ENCODE assay signal across 1 cellular context in the genomic region with DNA sequence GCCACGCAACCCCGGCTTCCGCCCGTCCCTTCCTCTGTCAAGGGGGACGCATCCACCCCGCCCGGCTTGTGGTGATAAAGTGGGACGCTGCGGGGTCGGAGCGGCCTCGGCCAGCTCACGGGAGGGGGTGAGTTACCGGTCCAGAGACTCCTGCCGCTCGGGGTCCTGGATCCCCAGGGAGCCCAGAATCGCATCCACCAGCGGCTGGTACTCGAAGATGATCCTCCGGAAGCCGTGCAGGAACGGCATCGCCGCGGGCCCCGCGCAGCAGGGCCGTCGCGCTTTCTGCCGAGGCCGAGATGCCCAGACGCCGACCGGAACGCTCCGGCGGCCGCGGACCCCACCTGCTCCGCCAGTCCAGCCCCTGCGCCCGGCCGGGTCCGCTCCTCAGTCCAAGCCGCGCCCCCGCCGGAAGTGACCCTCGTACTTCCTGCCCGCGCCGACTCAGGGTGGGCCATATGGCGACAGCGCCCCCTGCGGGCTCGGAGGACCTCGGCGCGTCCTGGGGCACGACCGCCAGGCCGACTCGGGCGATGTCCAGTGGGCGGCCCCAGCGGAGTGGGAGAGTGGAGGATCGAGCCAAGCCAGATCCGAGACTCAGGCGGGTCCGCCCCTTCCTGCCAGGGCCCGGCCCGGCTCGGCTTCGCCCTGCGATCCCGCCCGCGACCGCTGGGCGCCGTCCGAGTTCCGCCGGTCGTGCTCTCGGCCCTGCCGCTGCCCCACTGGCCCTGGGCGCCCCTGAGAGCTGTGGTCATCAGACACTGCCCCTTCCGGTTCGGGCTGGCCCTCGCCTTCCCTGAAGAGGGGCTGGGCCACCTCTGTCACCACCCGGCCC.
TF ChIP-seq lines count a peak whose summit lies in the region.

A gene with protein sequence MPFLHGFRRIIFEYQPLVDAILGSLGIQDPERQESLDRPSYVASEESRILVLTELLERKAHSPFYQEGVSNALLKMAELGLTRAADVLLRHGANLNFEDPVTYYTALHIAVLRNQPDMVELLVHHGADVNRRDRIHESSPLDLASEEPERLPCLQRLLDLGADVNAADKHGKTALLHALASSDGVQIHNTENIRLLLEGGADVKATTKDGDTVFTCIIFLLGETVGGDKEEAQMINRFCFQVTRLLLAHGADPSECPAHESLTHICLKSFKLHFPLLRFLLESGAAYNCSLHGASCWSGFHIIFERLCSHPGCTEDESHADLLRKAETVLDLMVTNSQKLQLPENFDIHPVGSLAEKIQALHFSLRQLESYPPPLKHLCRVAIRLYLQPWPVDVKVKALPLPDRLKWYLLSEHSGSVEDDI (minus strand): TSS at position 401 of the 835 bp plus-strand sequence. CDS start 152 bp downstream, at position 249.

TF ChIP-seq in HEK293, 187 proteins besides CTCF, POLR2A, EP300 and RAD21 (continued from another document and continues in another):
- TF ChIP-seq ZNF558 (tag by site-specific recombination; IDR thresholded peaks at IDR 0.05) (no peak), ZNF449 (tag by site-specific recombination; IDR thresholded peaks at IDR 0.05) (peak; percentile 47; the same call in 1 of the 2 replicates), ZNF112 (tag by site-specific recombination; IDR thresholded peaks at IDR 0.05) (no peak), ZNF335 (tag by site-specific recombination; conservative IDR thresholded peaks at IDR 0.05) (no peak; the same call in 1 of the 2 replicates), GLIS2 (tag by site-specific recombination; IDR thresholded peaks at IDR 0.05) (peak; percentile 60; the same call in 1 of the 2 replicates), ZBTB49 (tag by site-specific recombination; IDR thresholded peaks at IDR 0.05; ENCODE audit: low read depth) (no peak), ZNF707 (tag by site-specific recombination; IDR thresholded peaks at IDR 0.05) (no peak), ZFP69B (tag by site-specific recombination; IDR thresholded peaks at IDR 0.05) (peak; percentile 88), ZNF621 (tag by site-specific recombination; IDR thresholded peaks at IDR 0.05) (no peak), ZFP3 (tag by site-specific recombination; IDR thresholded peaks at IDR 0.05; ENCODE audit: low read depth) (no peak), OSR2 (tag by site-specific recombination; IDR thresholded peaks at IDR 0.05) (0 out of 2 replicates have a peak, but pooled peaks have one; percentile 31), ZNF561 (tag by site-specific recombination; IDR thresholded peaks at IDR 0.05; ENCODE audit: borderline replicate concordance) (peak; percentile 96; the same call in 1 of the 2 replicates), ZNF394 (tag by site-specific recombination; IDR thresholded peaks at IDR 0.05; ENCODE audit: borderline replicate concordance) (peak; percentile 80), ZNF677 (tag by site-specific recombination; IDR thresholded peaks at IDR 0.05) (no peak), ZNF426 (tag by site-specific recombination; IDR thresholded peaks at IDR 0.05) (no peak), REST (tag by site-specific recombination; IDR thresholded peaks at IDR 0.05) (peak; percentile 57), SCRT1 (tag by site-specific recombination; IDR thresholded peaks at IDR 0.05; ENCODE audit: borderline replicate concordance) (no peak), ZNF488 (tag by site-specific recombination; IDR thresholded peaks at IDR 0.05) (no peak), ZNF223 (tag by site-specific recombination; IDR thresholded peaks at IDR 0.05) (no peak), ZBTB21 (tag by site-specific recombination; IDR thresholded peaks at IDR 0.05) (peak; percentile 32; the same call in 1 of the 2 replicates), PRDM4 (tag by site-specific recombination; IDR thresholded peaks at IDR 0.05) (no peak), ZNF202 (tag by site-specific recombination; IDR thresholded peaks at IDR 0.05; ENCODE audit: borderline replicate concordance) (no peak), KLF10 (tag by site-specific recombination; IDR thresholded peaks at IDR 0.05) (peak; percentile 92), ZNF155 (tag by site-specific recombination; IDR thresholded peaks at IDR 0.05) (no peak), KLF9 (tag by site-specific recombination; IDR thresholded peaks at IDR 0.05; ENCODE audit: low read depth) (peak; percentile 93), ZNF366 (tag by site-specific recombination; conservative IDR thresholded peaks at IDR 0.05) (no peak), TRIM28 (IDR thresholded peaks at IDR 0.05; ENCODE audit: borderline replicate concordance, low read length) (no peak), ZNF510 (tag by site-specific recombination; IDR thresholded peaks at IDR 0.05; ENCODE audit: insufficient replicate concordance) (no peak), ZNF76 (tag by site-specific recombination; IDR thresholded peaks at IDR 0.05; ENCODE audit: borderline replicate concordance, low read depth) (peak; percentile 79), BCL11A (tag by site-specific recombination; IDR thresholded peaks at IDR 0.05; ENCODE audit: low read depth) (peak; percentile 95), ZSCAN23 (tag by site-specific recombination; IDR thresholded peaks at IDR 0.05) (0 out of 2 replicates have a peak, but pooled peaks have one; percentile 33), IKZF3 (tag by site-specific recombination; IDR thresholded peaks at IDR 0.05) (peak; percentile 65), ZNF843 (tag by site-specific recombination; IDR thresholded peaks at IDR 0.05) (peak; percentile 75)
- TF ChIP-seq, protein P1, sequence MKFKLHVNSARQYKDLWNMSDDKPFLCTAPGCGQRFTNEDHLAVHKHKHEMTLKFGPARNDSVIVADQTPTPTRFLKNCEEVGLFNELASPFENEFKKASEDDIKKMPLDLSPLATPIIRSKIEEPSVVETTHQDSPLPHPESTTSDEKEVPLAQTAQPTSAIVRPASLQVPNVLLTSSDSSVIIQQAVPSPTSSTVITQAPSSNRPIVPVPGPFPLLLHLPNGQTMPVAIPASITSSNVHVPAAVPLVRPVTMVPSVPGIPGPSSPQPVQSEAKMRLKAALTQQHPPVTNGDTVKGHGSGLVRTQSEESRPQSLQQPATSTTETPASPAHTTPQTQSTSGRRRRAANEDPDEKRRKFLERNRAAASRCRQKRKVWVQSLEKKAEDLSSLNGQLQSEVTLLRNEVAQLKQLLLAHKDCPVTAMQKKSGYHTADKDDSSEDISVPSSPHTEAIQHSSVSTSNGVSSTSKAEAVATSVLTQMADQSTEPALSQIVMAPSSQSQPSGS (tag by site-specific recombination; IDR thresholded peaks at IDR 0.05; ENCODE audit: low read depth), result no peak
- TF ChIP-seq, protein P2, sequence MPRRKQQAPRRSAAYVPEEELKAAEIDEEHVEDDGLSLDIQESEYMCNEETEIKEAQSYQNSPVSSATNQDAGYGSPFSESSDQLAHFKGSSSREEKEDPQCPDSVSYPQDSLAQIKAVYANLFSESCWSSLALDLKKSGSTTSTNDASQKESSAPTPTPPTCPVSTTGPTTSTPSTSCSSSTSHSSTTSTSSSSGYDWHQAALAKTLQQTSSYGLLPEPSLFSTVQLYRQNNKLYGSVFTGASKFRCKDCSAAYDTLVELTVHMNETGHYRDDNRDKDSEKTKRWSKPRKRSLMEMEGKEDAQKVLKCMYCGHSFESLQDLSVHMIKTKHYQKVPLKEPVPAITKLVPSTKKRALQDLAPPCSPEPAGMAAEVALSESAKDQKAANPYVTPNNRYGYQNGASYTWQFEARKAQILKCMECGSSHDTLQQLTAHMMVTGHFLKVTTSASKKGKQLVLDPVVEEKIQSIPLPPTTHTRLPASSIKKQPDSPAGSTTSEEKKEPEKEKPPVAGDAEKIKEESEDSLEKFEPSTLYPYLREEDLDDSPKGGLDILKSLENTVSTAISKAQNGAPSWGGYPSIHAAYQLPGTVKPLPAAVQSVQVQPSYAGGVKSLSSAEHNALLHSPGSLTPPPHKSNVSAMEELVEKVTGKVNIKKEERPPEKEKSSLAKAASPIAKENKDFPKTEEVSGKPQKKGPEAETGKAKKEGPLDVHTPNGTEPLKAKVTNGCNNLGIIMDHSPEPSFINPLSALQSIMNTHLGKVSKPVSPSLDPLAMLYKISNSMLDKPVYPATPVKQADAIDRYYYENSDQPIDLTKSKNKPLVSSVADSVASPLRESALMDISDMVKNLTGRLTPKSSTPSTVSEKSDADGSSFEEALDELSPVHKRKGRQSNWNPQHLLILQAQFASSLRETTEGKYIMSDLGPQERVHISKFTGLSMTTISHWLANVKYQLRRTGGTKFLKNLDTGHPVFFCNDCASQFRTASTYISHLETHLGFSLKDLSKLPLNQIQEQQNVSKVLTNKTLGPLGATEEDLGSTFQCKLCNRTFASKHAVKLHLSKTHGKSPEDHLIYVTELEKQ (tag by site-specific recombination; IDR thresholded peaks at IDR 0.05; ENCODE audit: borderline replicate concordance), result peak; percentile 36; the same call in 1 of the 2 replicates
- TF ChIP-seq, protein P3, sequence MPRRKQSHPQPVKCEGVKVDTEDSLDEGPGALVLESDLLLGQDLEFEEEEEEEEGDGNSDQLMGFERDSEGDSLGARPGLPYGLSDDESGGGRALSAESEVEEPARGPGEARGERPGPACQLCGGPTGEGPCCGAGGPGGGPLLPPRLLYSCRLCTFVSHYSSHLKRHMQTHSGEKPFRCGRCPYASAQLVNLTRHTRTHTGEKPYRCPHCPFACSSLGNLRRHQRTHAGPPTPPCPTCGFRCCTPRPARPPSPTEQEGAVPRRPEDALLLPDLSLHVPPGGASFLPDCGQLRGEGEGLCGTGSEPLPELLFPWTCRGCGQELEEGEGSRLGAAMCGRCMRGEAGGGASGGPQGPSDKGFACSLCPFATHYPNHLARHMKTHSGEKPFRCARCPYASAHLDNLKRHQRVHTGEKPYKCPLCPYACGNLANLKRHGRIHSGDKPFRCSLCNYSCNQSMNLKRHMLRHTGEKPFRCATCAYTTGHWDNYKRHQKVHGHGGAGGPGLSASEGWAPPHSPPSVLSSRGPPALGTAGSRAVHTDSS (tag by site-specific recombination; IDR thresholded peaks at IDR 0.05), result no peak
